8 cellular contexts compared by ENCODE assay signal in genomic region chr5:157917909-157918809, GRCh38. TPM values are rescaled to one million over a fixed set of nuclear protein-coding genes. Genes with fewer than 3 reads are reported as not detected.
DNase-seq lines count a peak whose midpoint lies in the region; ATAC-seq lines count a peak whose summit lies in the region.

No MANE protein-coding gene starts in this region.

- ATAC-seq in Right ventricle myocardium inferior (peak; percentile 32), HG03354 (IDR thresholded peaks at IDR 0.05; ENCODE audit: poor library complexity, severe bottlenecking, unreplicated experiment) (peak; percentile 65), GM21528 (IDR thresholded peaks at IDR 0.05; ENCODE audit: low FRiP score, unreplicated experiment) (no peak)
- ATAC-seq in activated T-helper 17 cell treated with anti-CD3 and anti-CD28 coated beads, Interleukin-2, amount 50 U/mL, for 72 hours (replicated peaks) = peak; percentile 89

- H3K4me1 Mint-ChIP-seq in activated T-helper 17 cell treated with anti-CD3 and anti-CD28 coated beads, Interleukin-2, amount 50 U/mL, for 72 hours = peaks cover 21% of the 10 kb centered on the region

- H3K36me3 ChIP-seq in rectal smooth muscle tissue (ENCODE audit: control insufficient read depth, insufficient read depth, low read length) = no peaks in the 10 kb centered on the region

- H3K36me3 Mint-ChIP-seq in activated T-helper 17 cell treated with anti-CD3 and anti-CD28 coated beads, Interleukin-2, amount 50 U/mL, for 72 hours (ENCODE audit: low read depth) = no peaks in the 10 kb centered on the region

- H3K9ac ChIP-seq in rectal smooth muscle tissue (ENCODE audit: low read length) = no peak overlapping the region

- peak overlapping the region; percentile 47 for H3K4me3 Mint-ChIP-seq in activated T-helper 17 cell treated with anti-CD3 and anti-CD28 coated beads, Interleukin-2, amount 50 U/mL, for 72 hours

- DNase-seq in Right ventricle myocardium inferior (ENCODE audit: missing footprints) (no peak), cardiac septum (ENCODE audit: low spot score) (no peak), RKO (ENCODE audit: low spot score) (peak; percentile 82), germinal center (ENCODE audit: low spot score) (peak; percentile 21)

- H3K27ac Mint-ChIP-seq in activated T-helper 17 cell treated with anti-CD3 and anti-CD28 coated beads, Interleukin-2, amount 50 U/mL, for 72 hours = peak overlapping the region; percentile 6

- no peaks in the 10 kb centered on the region for H3K27me3 Mint-ChIP-seq in activated T-helper 17 cell treated with anti-CD3 and anti-CD28 coated beads, Interleukin-2, amount 50 U/mL, for 72 hours

- H3K4me3 ChIP-seq in rectal smooth muscle tissue (ENCODE audit: low read length) = peak overlapping the region; percentile 25

- H3K9me3 Mint-ChIP-seq in activated T-helper 17 cell treated with anti-CD3 and anti-CD28 coated beads, Interleukin-2, amount 50 U/mL, for 72 hours = no peaks in the 10 kb centered on the region

- peak overlapping the region; percentile 6 for H3K27ac ChIP-seq in rectal smooth muscle tissue (ENCODE audit: low read depth, low read length)

- H3K4me1 ChIP-seq in rectal smooth muscle tissue (ENCODE audit: control insufficient read depth, insufficient read depth, low read length) = peaks cover 8% of the 10 kb centered on the region

- intact Hi-C loops in Right ventricle myocardium inferior (cut with DNase I) (loop anchor here (5.0 kb wide), 1 partner anchor 61 kb away; the partner anchor contains the start of gene CLINT1), cardiac septum (cut with DNase I) (loop anchor here (5.0 kb wide), 2 partner anchors 61 to 101 kb away; partner anchors contain the start of gene CLINT1)

- no peaks in the 10 kb centered on the region for H3K27me3 ChIP-seq in rectal smooth muscle tissue (ENCODE audit: control insufficient read depth, insufficient read depth, low read length)

RNA-seq across cellular contexts. Expression of gene CLINT1, which starts 59.2 kb away (rescaled TPM):
- total RNA-seq in Right ventricle myocardium inferior (56.5 TPM), cardiac septum (53.0 TPM)
- total RNA-seq in activated T-helper 17 cell treated with anti-CD3 and anti-CD28 coated beads, Interleukin-2, amount 50 U/mL, for 72 hours = 10 to 100 TPM; 42.1 to 60.7 TPM

Comparison
In these comparisons a context has a peak if more than half of its experiments do, and no peak if none do; other contexts are left out.
1. DNase-seq: peak in RKO (single experiment) and germinal center (single experiment); none in Right ventricle myocardium inferior (single experiment) and cardiac septum (single experiment).